In genomic region chr1:196877964-196878363, GRCh38 we compare ENCODE assay signal across 14 cellular contexts. TPM values are rescaled to one million over a fixed set of nuclear protein-coding genes. Genes with fewer than 3 reads are reported as not detected.
DNase-seq lines count a peak whose midpoint lies in the region; ATAC-seq and TF ChIP-seq lines count a peak whose summit lies in the region.
"Had no signal": no experiment of that assay in that cellular context is flagged by ENCODE, and none has a peak within 500 bp of the region (broad histone marks: within the 10 kb centered on the region; RNA-seq: fewer than 3 reads in every experiment).

No MANE protein-coding gene starts in this region.

- ATAC-seq in HG03045 (IDR thresholded peaks at IDR 0.05; ENCODE audit: unreplicated experiment) = no peak
- ATAC-seq: heart left ventricle had no signal

- H3K27me3 Mint-ChIP-seq in nephron progenitor cell (ENCODE audit: low read depth, poor library complexity) = peaks cover 68% of the 10 kb centered on the region

- H3K27me3 ChIP-seq in BE2C (peaks cover 37% of the 10 kb centered on the region), vagina (no peaks in the 10 kb centered on the region)
- H3K27me3 ChIP-seq: adrenal gland, SJCRH30 had no signal

- DNase-seq in BE2C = peak; percentile 16
- DNase-seq in NCI-H69 (lab: John Stamatoyannopoulos, UW) = peak; percentile 92
- DNase-seq in fibroblast of the aortic adventitia (ENCODE audit: low read depth) = peak; percentile 27
- DNase-seq in nephron progenitor cell = peak; percentile 56
- no peak for DNase-seq in stimulated activated CD4-positive, alpha-beta T cell treated with anti-CD3 and anti-CD28 coated beads, Interleukin-1b, Interleukin-23, amount 100 ng/mL, for 48 hours
- DNase-seq in AML-193 (lab: John Stamatoyannopoulos, UW) = no peak
- DNase-seq in vagina (ENCODE audit: extremely low spot score in 2 of 2) = no peak
- DNase-seq: adrenal gland, Caco-2, heart left ventricle, NCI-H2081 treated with DMSO at 0.1 percent for 48 hours, SJCRH30 had no signal

- H3K27ac Mint-ChIP-seq in nephron progenitor cell = no peak overlapping the region

- no peaks in the 10 kb centered on the region for H3K36me3 ChIP-seq in BE2C
- H3K36me3 ChIP-seq in vagina = no peaks in the 10 kb centered on the region
- H3K36me3 ChIP-seq: adrenal gland, heart left ventricle, SJCRH30 had no signal

- intact Hi-C loops in vagina (cut with DNase I) = no loop called here

- no peak overlapping the region for H3K4me3 ChIP-seq in BE2C (ENCODE audit: low read depth, low read length)
- H3K4me3 ChIP-seq in fibroblast of the aortic adventitia (ENCODE audit: low read depth, low read length) = peak overlapping the region; percentile 57
- H3K4me3 ChIP-seq in vagina = no peak overlapping the region
- H3K4me3 ChIP-seq: adrenal gland, heart left ventricle, SJCRH30 had no signal

- peak overlapping the region; percentile 75 for H3K4me3 Mint-ChIP-seq in nephron progenitor cell

- H3K27ac ChIP-seq in vagina = no peak overlapping the region
- H3K27ac ChIP-seq: adrenal gland, heart left ventricle, SJCRH30 had no signal

- H3K9me3 ChIP-seq in BE2C (no peaks in the 10 kb centered on the region), vagina (no peaks in the 10 kb centered on the region)
- H3K9me3 ChIP-seq: adrenal gland, Caco-2, SJCRH30 had no signal

- no peak for TF ChIP-seq POLR2A in vagina (IDR thresholded peaks at IDR 0.05)

- H3K4me1 Mint-ChIP-seq in nephron progenitor cell = no peaks in the 10 kb centered on the region

- no peak for TF ChIP-seq CTCF in BE2C (IDR thresholded peaks at IDR 0.05; ENCODE audit: low read depth, low read length)
- peak; percentile 17 for TF ChIP-seq CTCF in fibroblast of the aortic adventitia (IDR thresholded peaks at IDR 0.05; ENCODE audit: insufficient read depth, low read length)
- no peak for TF ChIP-seq CTCF in nephron progenitor cell (IDR thresholded peaks at IDR 0.05)
- TF ChIP-seq CTCF in vagina (IDR thresholded peaks at IDR 0.05) = no peak

- H3K4me1 ChIP-seq in BE2C (no peaks in the 10 kb centered on the region), vagina (no peaks in the 10 kb centered on the region)
- H3K4me1 ChIP-seq: adrenal gland, Caco-2, SJCRH30 had no signal

- no peaks in the 10 kb centered on the region for H3K36me3 Mint-ChIP-seq in nephron progenitor cell (ENCODE audit: low read depth)

- H3K9me3 Mint-ChIP-seq in nephron progenitor cell = peaks cover 8% of the 10 kb centered on the region

RNA-seq across cellular contexts. Expression of gene CFHR4, which starts 9.9 kb away (rescaled TPM):
- polyA plus RNA-seq in BE2C (2012; ENCODE audit: insufficient read depth, insufficient read length, low read depth) = not detected
- total RNA-seq in fibroblast of the aortic adventitia (ENCODE audit: low replicate concordance) = under 0.01 TPM in 1 of 2 replicates, not detected in the other
- not detected for total RNA-seq in vagina
- total RNA-seq: activated CD8-positive, alpha-beta memory T cell treated with anti-CD3 and anti-CD28 coated beads for 36 hours; Caco-2; heart left ventricle; SJCRH30 had no signal
- polyA plus RNA-seq: heart left ventricle had no signal

RNA-seq across cellular contexts. Expression of gene CFHR1, which starts 58.4 kb away (rescaled TPM):
- polyA plus RNA-seq in BE2C (2012; ENCODE audit: insufficient read depth, insufficient read length, low read depth) = not detected
- 1.1 TPM in 1 of 2 replicates, not detected in the other for total RNA-seq in fibroblast of the aortic adventitia (ENCODE audit: low replicate concordance)
- total RNA-seq in vagina = not detected
- total RNA-seq: activated CD8-positive, alpha-beta memory T cell treated with anti-CD3 and anti-CD28 coated beads for 36 hours; Caco-2 had no signal
- polyA plus RNA-seq: heart left ventricle had no signal

Comparison
In these comparisons a context has a peak if more than half of its experiments do, and no peak if none do; other contexts are left out.
1. DNase-seq: peak in BE2C (single experiment), NCI-H69 (single experiment), fibroblast of the aortic adventitia (single experiment) and nephron progenitor cell (single experiment); none in stimulated activated CD4-positive, alpha-beta T cell treated with anti-CD3 and anti-CD28 coated beads, Interleukin-1b, Interleukin-23, amount 100 ng/mL, for 48 hours (single experiment), AML-193 (0 of 2) and vagina (0 of 2).